Comparison of ENCODE assay signal across 19 cellular contexts in genomic region chr6:166932616-166933015, GRCh38.
"Had no signal": no experiment of that assay in that cellular context is flagged by ENCODE, and none has a peak within 500 bp of the region (broad histone marks: within the 10 kb centered on the region; RNA-seq: fewer than 3 reads in every experiment).

No MANE protein-coding gene starts in this region.

- H3K27me3 Mint-ChIP-seq: activated naive CD8-positive, alpha-beta T cell treated with anti-CD3 and anti-CD28 coated beads, Interleukin-2, amount 10 ng/mL, durations not matched to agents 7 days and 5 days had no signal

- H3K4me3 Mint-ChIP-seq: activated naive CD8-positive, alpha-beta T cell treated with anti-CD3 and anti-CD28 coated beads, Interleukin-2, amount 10 ng/mL, durations not matched to agents 7 days and 5 days; mesothelial cell of epicardium; nephron had no signal

- ATAC-seq: activated CD4-positive, CD25-positive, alpha-beta regulatory T cell treated with anti-CD3 and anti-CD28 coated beads, Interleukin-2, amount 50 U/mL, for 24 hours; body of pancreas had no signal

- H3K27ac Mint-ChIP-seq: activated naive CD8-positive, alpha-beta T cell treated with anti-CD3 and anti-CD28 coated beads, Interleukin-2, amount 10 ng/mL, durations not matched to agents 7 days and 5 days; mesothelial cell of epicardium; nephron had no signal

- H3K27me3 ChIP-seq: body of pancreas, hepatocyte, stomach had no signal

- H3K9me3 ChIP-seq: body of pancreas, lower lobe of right lung, SK-N-SH, stomach had no signal

- H3K27ac ChIP-seq: body of pancreas, epithelial cell of prostate, hepatocyte, lower lobe of right lung, parathyroid adenoma, stomach had no signal

- H3K9me3 Mint-ChIP-seq: activated naive CD8-positive, alpha-beta T cell treated with anti-CD3 and anti-CD28 coated beads, Interleukin-2, amount 10 ng/mL, durations not matched to agents 7 days and 5 days; mesothelial cell of epicardium; nephron had no signal

- DNase-seq: activated CD4-positive, alpha-beta T cell treated with anti-CD3 and anti-CD28 coated beads, Interleukin-2, amount 50 U/mL, for 1 hour; activated effector memory CD4-positive, alpha-beta T cell treated with Interleukin-2 at 50 U/mL for 16 hours; activated naive CD8-positive, alpha-beta T cell treated with anti-CD3 and anti-CD28 coated beads, Interleukin-2, amount 10 ng/mL, durations not matched to agents 7 days and 5 days; activated T-cell treated with anti-CD3 and anti-CD28 coated beads, Interleukin-2, amount 50 U/mL, for 1 hour; body of pancreas; foreskin fibroblast; lower lobe of right lung; SK-N-SH; stimulated activated CD4-positive, alpha-beta T cell treated with anti-CD3 and anti-CD28 coated beads, Interleukin-12 subunit alpha, Interleukin-12 subunit beta, amount 100 ng/mL, for 4 hours; stimulated activated CD4-positive, alpha-beta T cell treated with anti-CD3 and anti-CD28 coated beads, Interleukin-1b, Interleukin-23, amount 100 ng/mL, for 48 hours; stomach; T1000; trophoblast cell had no signal

- H3K4me3 ChIP-seq: body of pancreas, hepatocyte, lower lobe of right lung, stomach had no signal

- H3K4me1 ChIP-seq: body of pancreas, lower lobe of right lung, parathyroid adenoma had no signal
